1 cellular context compared by ENCODE assay signal in genomic region chr11:86015699-86016098, GRCh38.
TF ChIP-seq lines count a peak whose summit lies in the region.

No MANE protein-coding gene starts in this region.

TF ChIP-seq in GM12878, 131 proteins besides CTCF, POLR2A, EP300 and RAD21:
- no peak for TF ChIP-seq SMAD5 (IDR thresholded peaks at IDR 0.05; ENCODE audit: low read depth)
- TF ChIP-seq IKZF1 (conservative IDR thresholded peaks at IDR 0.05): no peak
- no peak for TF ChIP-seq NR2F1 (conservative IDR thresholded peaks at IDR 0.05)
- no peak for TF ChIP-seq PAX8 (IDR thresholded peaks at IDR 0.05)
- TF ChIP-seq BCL3 (IDR thresholded peaks at IDR 0.05; ENCODE audit: borderline replicate concordance, insufficient read depth, low read depth, low read length, poor library complexity, severe bottlenecking): no peak
- no peak for TF ChIP-seq SIX5 (IDR thresholded peaks at IDR 0.05; ENCODE audit: low read depth, low read length, severe bottlenecking)
- no peak for TF ChIP-seq ZNF24 (IDR thresholded peaks at IDR 0.05)
- no peak for TF ChIP-seq FOXM1 (IDR thresholded peaks at IDR 0.05; ENCODE audit: low read depth, low read length)
- no peak for TF ChIP-seq CEBPB (IDR thresholded peaks at IDR 0.05; ENCODE audit: borderline replicate concordance in 1 of 2, low read depth in 2 of 2, low read length in 2 of 2)
- TF ChIP-seq ZNF687 (IDR thresholded peaks at IDR 0.05): no peak
- TF ChIP-seq SKIL (IDR thresholded peaks at IDR 0.05; ENCODE audit: low read depth, poor library complexity, severe bottlenecking): no peak
- no peak for TF ChIP-seq ESRRA (IDR thresholded peaks at IDR 0.05; ENCODE audit: low read length)
- TF ChIP-seq TCF3 (IDR thresholded peaks at IDR 0.05; ENCODE audit: borderline replicate concordance, insufficient read depth, low read depth, low read length): no peak
- no peak for TF ChIP-seq NFIC (IDR thresholded peaks at IDR 0.05; ENCODE audit: low read depth, low read length)
- no peak for TF ChIP-seq ATF3 (IDR thresholded peaks at IDR 0.05; ENCODE audit: borderline replicate concordance, extremely low read depth, low read depth, low read length)
- no peak for TF ChIP-seq ATF2 (IDR thresholded peaks at IDR 0.05; ENCODE audit: low read length)
